In genomic region chrX:81259714-81260395, GRCh38 we compare ENCODE assay signal across 11 cellular contexts.
A peak's percentile ranks its signal among the peaks of the same experiment; 100 is the strongest.
DNase-seq lines count a peak whose midpoint lies in the region; ATAC-seq lines count a peak whose summit lies in the region.
"Had no signal": no experiment of that assay in that cellular context is flagged by ENCODE, and none has a peak within 500 bp of the region (broad histone marks: within the 10 kb centered on the region; RNA-seq: fewer than 3 reads in every experiment).

No MANE protein-coding gene starts in this region.

- H3K4me3 ChIP-seq in rectal smooth muscle tissue (ENCODE audit: low read length), result no peak overlapping the region

- H3K27me3 ChIP-seq in rectal smooth muscle tissue (ENCODE audit: control insufficient read depth, insufficient read depth, low read length), result no peaks in the 10 kb centered on the region

- ATAC-seq in GM19397 (IDR thresholded peaks at IDR 0.05; ENCODE audit: unreplicated experiment) (no peak), GM21447 (IDR thresholded peaks at IDR 0.05; ENCODE audit: unreplicated experiment) (no peak)

- H3K9ac ChIP-seq in rectal smooth muscle tissue (ENCODE audit: low read length), result no peak overlapping the region

- no peaks in the 10 kb centered on the region for H3K36me3 ChIP-seq in rectal smooth muscle tissue (ENCODE audit: control insufficient read depth, insufficient read depth, low read length)

- peaks cover 11% of the 10 kb centered on the region for H3K4me1 ChIP-seq in rectal smooth muscle tissue (ENCODE audit: control insufficient read depth, insufficient read depth, low read length)

- DNase-seq in EH (ENCODE audit: low read depth) (peak; percentile 62), OCI-M1 (lab: John Stamatoyannopoulos, UW) (peak; percentile 57), fibroblast of gingiva (ENCODE audit: low read depth) (peak; percentile 2), head of caudate nucleus (no peak), NCI-H1048 (lab: John Stamatoyannopoulos, UW) (no peak)
- DNase-seq: islet precursor cell, NCI-H1417, NCI-H774 had no signal

- peak overlapping the region; percentile 91 for H3K27ac ChIP-seq in rectal smooth muscle tissue (ENCODE audit: low read depth, low read length)

- intact Hi-C loops in head of caudate nucleus (cut with DNase I), result loop anchor here (10.0 kb wide), 1 partner anchor 55 kb away; the partner anchor contains the start of genes HMGN5 and SH3BGRL

Comparison
In these comparisons a context has a peak if more than half of its experiments do, and no peak if none do; other contexts are left out.
1. DNase-seq: peak in EH (single experiment), OCI-M1 (single experiment) and fibroblast of gingiva (single experiment); none in head of caudate nucleus (0 of 42) and NCI-H1048 (single experiment).